ENCODE assay signal across 11 cellular contexts in genomic region chr5:69335341-69335975, GRCh38. TPM values are rescaled to one million over a fixed set of nuclear protein-coding genes. Genes with fewer than 3 reads are reported as not detected.
DNase-seq lines count a peak whose midpoint lies in the region; ATAC-seq, FAIRE-seq and TF ChIP-seq lines count a peak whose summit lies in the region.
"Had no signal": no experiment of that assay in that cellular context is flagged by ENCODE, and none has a peak within 500 bp of the region (broad histone marks: within the 10 kb centered on the region; RNA-seq: fewer than 3 reads in every experiment).

No MANE protein-coding gene starts in this region.

- no peak for TF ChIP-seq POLR2A in K562 (conservative IDR thresholded peaks at IDR 0.05)

- no peaks in the 10 kb centered on the region for H3K9me1 ChIP-seq in K562 (ENCODE audit: control insufficient read depth, insufficient read depth, low read length)

- H3K9me3 ChIP-seq in K562 (replicated peaks; ENCODE audit: control insufficient read depth, insufficient read depth, low read depth, low read length) (no peaks in the 10 kb centered on the region), osteoblast (ENCODE audit: low read depth, low read length) (no peaks in the 10 kb centered on the region)
- H3K9me3 ChIP-seq: esophagus squamous epithelium, prostate gland, tibial artery had no signal

- H3K4me1 ChIP-seq in GM23338 (ENCODE audit: insufficient read depth) (peaks cover 4% of the 10 kb centered on the region; the same call in 1 of the 2 replicates), K562 (replicated peaks in 1 of 2; ENCODE audit: control insufficient read depth in 2 of 2, insufficient read depth in 2 of 2, low read length in 2 of 2) (peaks cover 7 to 30% of the 10 kb centered on the region in 2 experiments; a peak in 3 of 5 replicates), osteoblast (ENCODE audit: insufficient read depth, low read length) (peaks cover 8% of the 10 kb centered on the region)
- H3K4me1 ChIP-seq: prostate gland had no signal

- H3K9ac ChIP-seq in K562 (ENCODE audit: insufficient read depth in 1 of 2, low read depth in 2 of 2, low read length in 2 of 2), result peak overlapping the region in 1 of 2 experiments; percentile 58; a peak in 1 of 4 replicates

- CTCF ChIA-PET in K562 (lab: Yijun Ruan, JAX; ENCODE audit: low intra/inter-chr PET ratio), result interaction anchor here (0.6 kb wide), 1 partner anchor 1049 kb away, joined by 3 read pairs; no protein-coding TSS in a partner anchor

- H4K20me1 ChIP-seq in GM23338 (replicated peaks; ENCODE audit: insufficient read depth) (no peaks in the 10 kb centered on the region), K562 (replicated peaks; ENCODE audit: control insufficient read depth, insufficient read depth, low read length) (no peaks in the 10 kb centered on the region), osteoblast (ENCODE audit: insufficient read depth, low read length) (no peaks in the 10 kb centered on the region)

- H3K4me3 ChIP-seq in GM23338, result no peak overlapping the region
- H3K4me3 ChIP-seq in K562, result no peak overlapping the region
- H3K4me3 ChIP-seq in osteoblast (ENCODE audit: insufficient read depth, low read length), result no peak overlapping the region
- H3K4me3 ChIP-seq: prostate gland had no signal

- H3K36me3 Mint-ChIP-seq in GM23338 (ENCODE audit: low read depth), result peaks cover 3% of the 10 kb centered on the region; the same call in 1 of the 3 replicates
- H3K36me3 Mint-ChIP-seq in stimulated activated memory B cell treated with anti-CD40 and anti-IgM and Interleukin-4, amounts not matched to agents 10 μg/mL and 1 μg/mL and 100 μg/mL, for 72 hours, result peaks cover 4% of the 10 kb centered on the region

- H3K79me2 ChIP-seq in GM23338 (replicated peaks; ENCODE audit: insufficient read depth) (no peaks in the 10 kb centered on the region), K562 (ENCODE audit: control insufficient read depth, insufficient read depth, low read length) (peaks cover 14% of the 10 kb centered on the region; the same call in 2 of the 3 replicates), osteoblast (ENCODE audit: insufficient read depth, low read length) (no peaks in the 10 kb centered on the region)

- POLR2A ChIA-PET in K562 (lab: Yijun Ruan, JAX), result interaction anchor here (1.1 to 2.0 kb wide), 2 partner anchors 25 to 167 kb away, joined by 6 to 8 read pairs; no protein-coding TSS in a partner anchor

- DNase-seq in GM23338 (ENCODE audit: low spot score) (no peak), NOMO-1 treated with DMSO at 0.1 percent for 48 hours (lab: John Stamatoyannopoulos, UW; ENCODE audit: unreplicated experiment) (peak; percentile 59), K562 (ENCODE audit: extremely low read depth in 1 of 4, low spot score in 3 of 4) (peak in 1 of 4 experiments; percentile 24), osteoblast (ENCODE audit: insufficient read length, low spot score, missing footprints) (no peak)
- DNase-seq in activated CD8-positive, alpha-beta memory T cell treated with anti-CD3 and anti-CD28 coated beads, Interleukin-2, amount 50 U/mL, for 48 hours, result no peak
- DNase-seq: esophagus squamous epithelium had no signal

- TF ChIP-seq RAD21 in K562 (CRISPR knock-in tag; conservative IDR thresholded peaks at IDR 0.05 in 1 of 2, IDR thresholded peaks at IDR 0.05 in 1 of 2), result no peak

- no peak for FAIRE-seq in K562 (lab: Jason Lieb, UNC)

- peaks cover 11% of the 10 kb centered on the region; the same call in 2 of the 3 replicates for H3K4me1 Mint-ChIP-seq in GM23338
- H3K4me1 Mint-ChIP-seq in stimulated activated memory B cell treated with anti-CD40 and anti-IgM and Interleukin-4, amounts not matched to agents 10 μg/mL and 1 μg/mL and 100 μg/mL, for 72 hours, result peaks cover 19% of the 10 kb centered on the region

- H3F3A ChIP-seq in GM23338 (replicated peaks; ENCODE audit: low read depth), result no peaks in the 10 kb centered on the region

- 61% methylated on average over 6 of the region's 7 CpGs for WGBS in K562 (ENCODE audit: insufficient coverage, low coverage, missing lambda C conversion rate)

- H3K4me3 Mint-ChIP-seq in GM23338, result no peak overlapping the region
- no peak overlapping the region for H3K4me3 Mint-ChIP-seq in stimulated activated memory B cell treated with anti-CD40 and anti-IgM and Interleukin-4, amounts not matched to agents 10 μg/mL and 1 μg/mL and 100 μg/mL, for 72 hours

- ATAC-seq in GM23338 (no peak), K562 (no peak), HG02678 (IDR thresholded peaks at IDR 0.05; ENCODE audit: unreplicated experiment) (no peak)
- ATAC-seq in stimulated activated memory B cell treated with anti-CD40 and anti-IgM and Interleukin-4, amounts not matched to agents 10 μg/mL and 1 μg/mL and 100 μg/mL, for 72 hours, result no peak

- intact Hi-C loops in K562 (cut with micrococcal nuclease), result loop anchor here (2.0 to 10.0 kb wide), 2 partner anchors 69 to 311 kb away; no protein-coding TSS in a partner anchor

- H3K27me3 ChIP-seq in GM23338 (ENCODE audit: insufficient read depth) (no peaks in the 10 kb centered on the region), K562 (ENCODE audit: control insufficient read depth in 2 of 2, insufficient read depth in 2 of 2, low read length in 2 of 2) (no peaks in the 10 kb centered on the region), osteoblast (ENCODE audit: insufficient read depth, low read length) (no peaks in the 10 kb centered on the region)
- H3K27me3 ChIP-seq: esophagus squamous epithelium, tibial artery had no signal

- H3K9me3 Mint-ChIP-seq in GM23338, result peaks cover 4% of the 10 kb centered on the region; the same call in 2 of the 3 replicates
- no peaks in the 10 kb centered on the region for H3K9me3 Mint-ChIP-seq in stimulated activated memory B cell treated with anti-CD40 and anti-IgM and Interleukin-4, amounts not matched to agents 10 μg/mL and 1 μg/mL and 100 μg/mL, for 72 hours
- H3K9me3 Mint-ChIP-seq: nephron had no signal

- no peak overlapping the region for H3K4me2 ChIP-seq in GM23338
- H3K4me2 ChIP-seq in K562 (ENCODE audit: insufficient read depth, low read length), result no peak overlapping the region
- H3K4me2 ChIP-seq in osteoblast (ENCODE audit: insufficient read depth, low read length), result no peak overlapping the region

- no peak overlapping the region for H3K27ac ChIP-seq in GM23338 (ENCODE audit: low read depth)
- no peak overlapping the region for H3K27ac ChIP-seq in K562 (ENCODE audit: extremely low read depth, low read depth, low read length)
- H3K27ac ChIP-seq in osteoblast (ENCODE audit: low read depth, low read length), result no peak overlapping the region
- H3K27ac ChIP-seq: esophagus squamous epithelium had no signal

- no peak for TF ChIP-seq EP300 in K562 (IDR thresholded peaks at IDR 0.05; ENCODE audit: low read length)

- BruUV-seq in K562 (replicated peaks; lab: Mats Ljungman, UMichigan), result no TSS peak

- H2AFZ ChIP-seq in GM23338 (peak overlapping the region; percentile 5; the same call in 1 of the 2 replicates), K562 (ENCODE audit: low read depth, low read length) (peak overlapping the region; percentile 67; the same call in 1 of the 2 replicates), osteoblast (ENCODE audit: low read length) (peak overlapping the region; percentile 42)

- H3K27me3 Mint-ChIP-seq in GM23338 (ENCODE audit: insufficient read depth, low read depth, poor library complexity), result peaks cover 10% of the 10 kb centered on the region
- no peaks in the 10 kb centered on the region for H3K27me3 Mint-ChIP-seq in stimulated activated memory B cell treated with anti-CD40 and anti-IgM and Interleukin-4, amounts not matched to agents 10 μg/mL and 1 μg/mL and 100 μg/mL, for 72 hours

- no peak overlapping the region for H3K27ac Mint-ChIP-seq in GM23338
- H3K27ac Mint-ChIP-seq in stimulated activated memory B cell treated with anti-CD40 and anti-IgM and Interleukin-4, amounts not matched to agents 10 μg/mL and 1 μg/mL and 100 μg/mL, for 72 hours, result no peak overlapping the region
- H3K27ac Mint-ChIP-seq: nephron had no signal

- in situ Hi-C loops in K562 (cut with MboI), result no loop called here

- TF ChIP-seq CTCF in GM23338 (conservative IDR thresholded peaks at IDR 0.05; ENCODE audit: low read depth in 2 of 2), result no peak
- no peak for TF ChIP-seq CTCF in K562 (IDR thresholded peaks at IDR 0.05 in 2 of 3, conservative IDR thresholded peaks at IDR 0.05 in 1 of 3; ENCODE audit: insufficient read depth in 2 of 3, low read depth in 1 of 3, low read length in 3 of 3)
- TF ChIP-seq CTCF in osteoblast (IDR thresholded peaks at IDR 0.05; ENCODE audit: extremely low read depth, low read depth, low read length), result no peak

- H3K36me3 ChIP-seq in GM23338 (ENCODE audit: insufficient read depth), result no peaks in the 10 kb centered on the region
- no peaks in the 10 kb centered on the region for H3K36me3 ChIP-seq in K562 (ENCODE audit: control insufficient read depth, insufficient read depth, low read length)
- no peaks in the 10 kb centered on the region for H3K36me3 ChIP-seq in osteoblast (ENCODE audit: insufficient read depth, low read length)
- H3K36me3 ChIP-seq: esophagus squamous epithelium, prostate gland, tibial artery had no signal

- 0 out of 2 replicates have a peak, but pooled peaks cover 5% of the 10 kb centered on the region for H3K9me2 ChIP-seq in GM23338 (ENCODE audit: insufficient read depth)

RNA-seq across cellular contexts. Expression of gene CCDC125, which starts 2.9 kb away (rescaled TPM):
- 1.5 and 1.6 TPM in 2 replicates for total RNA-seq in GM23338 (2014; rRNA removed; shearing (Covaris generic))
- polyA plus RNA-seq in GM23338 (2016; fragmentation: Nextera tagmentation; extraction: Ambion mirVana) (3.4 TPM in 2 replicates), K562 (2011; rRNA removed) (7.0 and 9.2 TPM in 2 replicates), K562 (2014; fragmentation: Illumina TruSeq; extraction: Trizol) (7.8 and 9.3 TPM in 2 replicates), K562 (2014; fragmentation: Nextera tagmentation; extraction: Ambion mirVana) (1 to 10 TPM; 6.6 to 6.9 TPM), K562 (2014; rRNA removed) (5.9 and 6.3 TPM in 2 replicates)
- 15.2 and 32.9 TPM in 2 replicates for total RNA-seq in K562 (2011; cell fraction: chromatin; rRNA removed; ENCODE audit: low replicate concordance)
- 7.9 and 8.3 TPM in 2 replicates for total RNA-seq in K562 (2011; cell fraction: nucleolus; rRNA removed)
- 13.6 and 23.6 TPM in 2 replicates for total RNA-seq in K562 (2011; cell fraction: nucleoplasm; rRNA removed)
- total RNA-seq in K562 (2014; rRNA removed) (3.1 and 4.7 TPM in 2 replicates), K562 (2014; rRNA removed; fragmentation: Illumina TruSeq; extraction: Trizol) (11.8 and 13.8 TPM in 2 replicates), K562 (2015; rRNA removed; fragmentation: Illumina TruSeq; extraction: Trizol) (8.6 and 9.8 TPM in 2 replicates), K562 (2021) (7.0 and 7.8 TPM in 2 replicates), osteoblast (6.5 and 8.7 TPM in 2 replicates)
- 1.6 and 2.6 TPM in 2 replicates for polyA plus RNA-seq in K562 (2011; cell fraction: cytosol; rRNA removed)
- 4.3 and 6.1 TPM in 2 replicates for polyA plus RNA-seq in K562 (2011; cell fraction: nucleus; rRNA removed)
- 6.6 and 8.3 TPM in 2 replicates for polyA plus RNA-seq in K562 (2012)
- 13.6 and 16.0 TPM in 2 replicates for polyA minus RNA-seq in K562 (2011; rRNA and poly(A)+ RNA removed)
- 4.2 and 6.6 TPM in 2 replicates for polyA minus RNA-seq in K562 (2011; cell fraction: cytosol; rRNA and poly(A)+ RNA removed)
- polyA minus RNA-seq in K562 (2011; cell fraction: nucleus; rRNA and poly(A)+ RNA removed), result 3.1 and 6.0 TPM in 2 replicates

RNA-seq across cellular contexts. Expression of gene AK6, which starts 33.9 kb away (rescaled TPM):
- total RNA-seq in GM23338 (2014; rRNA removed; shearing (Covaris generic)), result 37.3 and 62.5 TPM in 2 replicates
- polyA plus RNA-seq in GM23338 (2016; fragmentation: Nextera tagmentation; extraction: Ambion mirVana) (232 and 260 TPM in 2 replicates), K562 (2011; rRNA removed) (95.7 and 151 TPM in 2 replicates), K562 (2014; fragmentation: Illumina TruSeq; extraction: Trizol) (125 and 128 TPM in 2 replicates), K562 (2014; fragmentation: Nextera tagmentation; extraction: Ambion mirVana) (100 to 1,000 TPM; 613 to 669 TPM), K562 (2014; rRNA removed) (143 and 173 TPM in 2 replicates)
- total RNA-seq in K562 (2011; cell fraction: chromatin; rRNA removed; ENCODE audit: low replicate concordance), result 10.6 and 34.7 TPM in 2 replicates
- total RNA-seq in K562 (2011; cell fraction: nucleolus; rRNA removed), result 6.2 and 7.0 TPM in 2 replicates
- total RNA-seq in K562 (2011; cell fraction: nucleoplasm; rRNA removed), result 16.5 and 19.5 TPM in 2 replicates
- total RNA-seq in K562 (2014; rRNA removed) (84.2 and 107 TPM in 2 replicates), K562 (2014; rRNA removed; fragmentation: Illumina TruSeq; extraction: Trizol) (176 and 197 TPM in 2 replicates), K562 (2015; rRNA removed; fragmentation: Illumina TruSeq; extraction: Trizol) (103 and 110 TPM in 2 replicates), K562 (2021) (84.6 and 93.9 TPM in 2 replicates), osteoblast (13.6 and 19.9 TPM in 2 replicates)
- 9.2 and 23.2 TPM in 2 replicates for polyA plus RNA-seq in K562 (2011; cell fraction: cytosol; rRNA removed)
- 11.3 and 23.7 TPM in 2 replicates for polyA plus RNA-seq in K562 (2011; cell fraction: nucleus; rRNA removed)
- polyA plus RNA-seq in K562 (2012), result 106 and 223 TPM in 2 replicates
- 93.0 and 94.2 TPM in 2 replicates for polyA minus RNA-seq in K562 (2011; rRNA and poly(A)+ RNA removed)
- 19.6 and 30.9 TPM in 2 replicates for polyA minus RNA-seq in K562 (2011; cell fraction: cytosol; rRNA and poly(A)+ RNA removed)
- 7.1 and 15.8 TPM in 2 replicates for polyA minus RNA-seq in K562 (2011; cell fraction: nucleus; rRNA and poly(A)+ RNA removed)

RNA-seq across cellular contexts. Expression of gene TAF9, which starts 33.9 kb away (rescaled TPM):
- total RNA-seq in GM23338 (2014; rRNA removed; shearing (Covaris generic)), result 65.1 and 77.1 TPM in 2 replicates
- polyA plus RNA-seq in GM23338 (2016; fragmentation: Nextera tagmentation; extraction: Ambion mirVana), result 121 and 146 TPM in 2 replicates
- 59.1 and 122 TPM in 2 replicates for total RNA-seq in K562 (2011; cell fraction: chromatin; rRNA removed; ENCODE audit: low replicate concordance)
- total RNA-seq in K562 (2011; cell fraction: nucleolus; rRNA removed), result 48.5 and 54.9 TPM in 2 replicates
- 94.4 and 156 TPM in 2 replicates for total RNA-seq in K562 (2011; cell fraction: nucleoplasm; rRNA removed)
- 131 and 134 TPM in 2 replicates for total RNA-seq in K562 (2014; rRNA removed)
- 177 and 197 TPM in 2 replicates for total RNA-seq in K562 (2014; rRNA removed; fragmentation: Illumina TruSeq; extraction: Trizol)
- total RNA-seq in K562 (2015; rRNA removed; fragmentation: Illumina TruSeq; extraction: Trizol), result 195 and 207 TPM in 2 replicates
- total RNA-seq in K562 (2021), result 119 and 124 TPM in 2 replicates
- polyA plus RNA-seq in K562 (2011; rRNA removed), result 248 and 338 TPM in 2 replicates
- polyA plus RNA-seq in K562 (2011; cell fraction: cytosol; rRNA removed), result 148 and 207 TPM in 2 replicates
- polyA plus RNA-seq in K562 (2011; cell fraction: nucleus; rRNA removed), result 74.9 and 128 TPM in 2 replicates
- 153 and 163 TPM in 2 replicates for polyA plus RNA-seq in K562 (2012)
- polyA plus RNA-seq in K562 (2014; fragmentation: Illumina TruSeq; extraction: Trizol), result 257 and 310 TPM in 2 replicates
- polyA plus RNA-seq in K562 (2014; fragmentation: Nextera tagmentation; extraction: Ambion mirVana), result 100 to 1,000 TPM; 519 to 566 TPM
- polyA plus RNA-seq in K562 (2014; rRNA removed), result 188 and 189 TPM in 2 replicates
- 197 and 219 TPM in 2 replicates for polyA minus RNA-seq in K562 (2011; rRNA and poly(A)+ RNA removed)
- 41.5 and 56.1 TPM in 2 replicates for polyA minus RNA-seq in K562 (2011; cell fraction: cytosol; rRNA and poly(A)+ RNA removed)
- polyA minus RNA-seq in K562 (2011; cell fraction: nucleus; rRNA and poly(A)+ RNA removed), result 41.3 and 73.9 TPM in 2 replicates
- 84.7 and 85.2 TPM in 2 replicates for total RNA-seq in osteoblast

RNA-seq across cellular contexts. Expression of gene RAD17, which starts 34.2 kb away (rescaled TPM):
- total RNA-seq in GM23338 (2014; rRNA removed; shearing (Covaris generic)), result 29.0 and 30.8 TPM in 2 replicates
- polyA plus RNA-seq in GM23338 (2016; fragmentation: Nextera tagmentation; extraction: Ambion mirVana) (38.8 and 44.0 TPM in 2 replicates), K562 (2011; rRNA removed) (45.2 and 47.2 TPM in 2 replicates), K562 (2014; fragmentation: Illumina TruSeq; extraction: Trizol) (40.9 and 50.1 TPM in 2 replicates), K562 (2014; fragmentation: Nextera tagmentation; extraction: Ambion mirVana) (10 to 100 TPM; 25.6 to 44.4 TPM), K562 (2014; rRNA removed) (35.6 and 39.0 TPM in 2 replicates)
- total RNA-seq in K562 (2011; cell fraction: chromatin; rRNA removed; ENCODE audit: low replicate concordance), result 56.1 and 66.3 TPM in 2 replicates
- total RNA-seq in K562 (2011; cell fraction: nucleolus; rRNA removed), result 61.0 and 79.1 TPM in 2 replicates
- total RNA-seq in K562 (2011; cell fraction: nucleoplasm; rRNA removed), result 59.5 and 63.1 TPM in 2 replicates
- total RNA-seq in K562 (2014; rRNA removed) (21.1 and 36.7 TPM in 2 replicates), K562 (2014; rRNA removed; fragmentation: Illumina TruSeq; extraction: Trizol) (40.1 and 41.9 TPM in 2 replicates), K562 (2015; rRNA removed; fragmentation: Illumina TruSeq; extraction: Trizol) (33.6 and 40.7 TPM in 2 replicates), K562 (2021) (32.9 and 35.2 TPM in 2 replicates), osteoblast (26.8 and 30.6 TPM in 2 replicates)
- 15.7 and 17.9 TPM in 2 replicates for polyA plus RNA-seq in K562 (2011; cell fraction: cytosol; rRNA removed)
- 44.1 and 52.9 TPM in 2 replicates for polyA plus RNA-seq in K562 (2011; cell fraction: nucleus; rRNA removed)
- polyA plus RNA-seq in K562 (2012), result 20.4 and 31.9 TPM in 2 replicates
- polyA minus RNA-seq in K562 (2011; rRNA and poly(A)+ RNA removed), result 35.0 and 43.2 TPM in 2 replicates
- polyA minus RNA-seq in K562 (2011; cell fraction: cytosol; rRNA and poly(A)+ RNA removed), result 13.5 and 18.0 TPM in 2 replicates
- 45.4 and 55.8 TPM in 2 replicates for polyA minus RNA-seq in K562 (2011; cell fraction: nucleus; rRNA and poly(A)+ RNA removed)

Comparison
In these comparisons a context has a peak if more than half of its experiments do, and no peak if none do; other contexts are left out.
1. H2AFZ ChIP-seq: peak in every context shown above with its lines; median percentile 67 in K562; 42 in osteoblast; 5 in GM23338.